In the genomic region with DNA sequence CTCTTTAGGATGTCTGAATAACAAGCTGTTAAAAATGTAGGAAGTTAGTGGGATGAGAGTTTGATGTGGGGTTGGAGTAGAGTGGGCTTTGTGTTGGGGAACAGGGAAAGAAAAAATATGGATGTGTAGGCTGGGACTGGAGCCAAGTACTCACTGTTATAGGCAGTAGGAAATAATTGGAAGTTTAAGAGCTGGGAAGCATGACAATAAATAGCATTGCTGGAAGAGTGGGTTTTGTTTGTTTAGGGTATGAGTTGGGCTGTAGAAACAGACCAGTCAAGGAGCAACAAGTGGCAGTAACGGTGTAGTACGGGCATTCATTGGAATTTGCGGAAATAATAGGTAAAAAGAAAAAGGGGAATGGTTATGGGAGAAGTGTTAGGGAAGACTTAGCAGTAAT, we compare ENCODE assay signal across 1 cellular context.
TF ChIP-seq lines count a peak whose summit lies in the region.

No MANE protein-coding gene starts in this region.

TF ChIP-seq in H1, 55 proteins besides CTCF, POLR2A, EP300 and RAD21 (continued from another document):
- TF ChIP-seq, protein P1, sequence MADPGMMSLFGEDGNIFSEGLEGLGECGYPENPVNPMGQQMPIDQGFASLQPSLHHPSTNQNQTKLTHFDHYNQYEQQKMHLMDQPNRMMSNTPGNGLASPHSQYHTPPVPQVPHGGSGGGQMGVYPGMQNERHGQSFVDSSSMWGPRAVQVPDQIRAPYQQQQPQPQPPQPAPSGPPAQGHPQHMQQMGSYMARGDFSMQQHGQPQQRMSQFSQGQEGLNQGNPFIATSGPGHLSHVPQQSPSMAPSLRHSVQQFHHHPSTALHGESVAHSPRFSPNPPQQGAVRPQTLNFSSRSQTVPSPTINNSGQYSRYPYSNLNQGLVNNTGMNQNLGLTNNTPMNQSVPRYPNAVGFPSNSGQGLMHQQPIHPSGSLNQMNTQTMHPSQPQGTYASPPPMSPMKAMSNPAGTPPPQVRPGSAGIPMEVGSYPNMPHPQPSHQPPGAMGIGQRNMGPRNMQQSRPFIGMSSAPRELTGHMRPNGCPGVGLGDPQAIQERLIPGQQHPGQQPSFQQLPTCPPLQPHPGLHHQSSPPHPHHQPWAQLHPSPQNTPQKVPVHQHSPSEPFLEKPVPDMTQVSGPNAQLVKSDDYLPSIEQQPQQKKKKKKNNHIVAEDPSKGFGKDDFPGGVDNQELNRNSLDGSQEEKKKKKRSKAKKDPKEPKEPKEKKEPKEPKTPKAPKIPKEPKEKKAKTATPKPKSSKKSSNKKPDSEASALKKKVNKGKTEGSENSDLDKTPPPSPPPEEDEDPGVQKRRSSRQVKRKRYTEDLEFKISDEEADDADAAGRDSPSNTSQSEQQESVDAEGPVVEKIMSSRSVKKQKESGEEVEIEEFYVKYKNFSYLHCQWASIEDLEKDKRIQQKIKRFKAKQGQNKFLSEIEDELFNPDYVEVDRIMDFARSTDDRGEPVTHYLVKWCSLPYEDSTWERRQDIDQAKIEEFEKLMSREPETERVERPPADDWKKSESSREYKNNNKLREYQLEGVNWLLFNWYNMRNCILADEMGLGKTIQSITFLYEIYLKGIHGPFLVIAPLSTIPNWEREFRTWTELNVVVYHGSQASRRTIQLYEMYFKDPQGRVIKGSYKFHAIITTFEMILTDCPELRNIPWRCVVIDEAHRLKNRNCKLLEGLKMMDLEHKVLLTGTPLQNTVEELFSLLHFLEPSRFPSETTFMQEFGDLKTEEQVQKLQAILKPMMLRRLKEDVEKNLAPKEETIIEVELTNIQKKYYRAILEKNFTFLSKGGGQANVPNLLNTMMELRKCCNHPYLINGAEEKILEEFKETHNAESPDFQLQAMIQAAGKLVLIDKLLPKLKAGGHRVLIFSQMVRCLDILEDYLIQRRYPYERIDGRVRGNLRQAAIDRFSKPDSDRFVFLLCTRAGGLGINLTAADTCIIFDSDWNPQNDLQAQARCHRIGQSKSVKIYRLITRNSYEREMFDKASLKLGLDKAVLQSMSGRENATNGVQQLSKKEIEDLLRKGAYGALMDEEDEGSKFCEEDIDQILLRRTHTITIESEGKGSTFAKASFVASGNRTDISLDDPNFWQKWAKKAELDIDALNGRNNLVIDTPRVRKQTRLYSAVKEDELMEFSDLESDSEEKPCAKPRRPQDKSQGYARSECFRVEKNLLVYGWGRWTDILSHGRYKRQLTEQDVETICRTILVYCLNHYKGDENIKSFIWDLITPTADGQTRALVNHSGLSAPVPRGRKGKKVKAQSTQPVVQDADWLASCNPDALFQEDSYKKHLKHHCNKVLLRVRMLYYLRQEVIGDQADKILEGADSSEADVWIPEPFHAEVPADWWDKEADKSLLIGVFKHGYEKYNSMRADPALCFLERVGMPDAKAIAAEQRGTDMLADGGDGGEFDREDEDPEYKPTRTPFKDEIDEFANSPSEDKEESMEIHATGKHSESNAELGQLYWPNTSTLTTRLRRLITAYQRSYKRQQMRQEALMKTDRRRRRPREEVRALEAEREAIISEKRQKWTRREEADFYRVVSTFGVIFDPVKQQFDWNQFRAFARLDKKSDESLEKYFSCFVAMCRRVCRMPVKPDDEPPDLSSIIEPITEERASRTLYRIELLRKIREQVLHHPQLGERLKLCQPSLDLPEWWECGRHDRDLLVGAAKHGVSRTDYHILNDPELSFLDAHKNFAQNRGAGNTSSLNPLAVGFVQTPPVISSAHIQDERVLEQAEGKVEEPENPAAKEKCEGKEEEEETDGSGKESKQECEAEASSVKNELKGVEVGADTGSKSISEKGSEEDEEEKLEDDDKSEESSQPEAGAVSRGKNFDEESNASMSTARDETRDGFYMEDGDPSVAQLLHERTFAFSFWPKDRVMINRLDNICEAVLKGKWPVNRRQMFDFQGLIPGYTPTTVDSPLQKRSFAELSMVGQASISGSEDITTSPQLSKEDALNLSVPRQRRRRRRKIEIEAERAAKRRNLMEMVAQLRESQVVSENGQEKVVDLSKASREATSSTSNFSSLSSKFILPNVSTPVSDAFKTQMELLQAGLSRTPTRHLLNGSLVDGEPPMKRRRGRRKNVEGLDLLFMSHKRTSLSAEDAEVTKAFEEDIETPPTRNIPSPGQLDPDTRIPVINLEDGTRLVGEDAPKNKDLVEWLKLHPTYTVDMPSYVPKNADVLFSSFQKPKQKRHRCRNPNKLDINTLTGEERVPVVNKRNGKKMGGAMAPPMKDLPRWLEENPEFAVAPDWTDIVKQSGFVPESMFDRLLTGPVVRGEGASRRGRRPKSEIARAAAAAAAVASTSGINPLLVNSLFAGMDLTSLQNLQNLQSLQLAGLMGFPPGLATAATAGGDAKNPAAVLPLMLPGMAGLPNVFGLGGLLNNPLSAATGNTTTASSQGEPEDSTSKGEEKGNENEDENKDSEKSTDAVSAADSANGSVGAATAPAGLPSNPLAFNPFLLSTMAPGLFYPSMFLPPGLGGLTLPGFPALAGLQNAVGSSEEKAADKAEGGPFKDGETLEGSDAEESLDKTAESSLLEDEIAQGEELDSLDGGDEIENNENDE (IDR thresholded peaks at IDR 0.05; ENCODE audit: insufficient replicate concordance, low read length): no peak
- no peak for TF ChIP-seq BACH1 (IDR thresholded peaks at IDR 0.05; ENCODE audit: low read length)
- TF ChIP-seq TCF12 (IDR thresholded peaks at IDR 0.05; ENCODE audit: low read depth, low read length): no peak
- TF ChIP-seq CBX8 (IDR thresholded peaks at IDR 0.05; ENCODE audit: borderline replicate concordance, low read depth, low read length): no peak
- TF ChIP-seq RNF2 (IDR thresholded peaks at IDR 0.05; ENCODE audit: borderline replicate concordance, low read depth, low read length, missing control alignments, poor library complexity, severe bottlenecking): no peak
- TF ChIP-seq SP4 (IDR thresholded peaks at IDR 0.05; ENCODE audit: low read length): no peak
- no peak for TF ChIP-seq CEBPB (IDR thresholded peaks at IDR 0.05; ENCODE audit: low read depth, low read length)
- no peak for TF ChIP-seq CBX5 (IDR thresholded peaks at IDR 0.05; ENCODE audit: low read depth, low read length)
- no peak for TF ChIP-seq SIRT6 (IDR thresholded peaks at IDR 0.05; ENCODE audit: low read length)
